ENCODE assay signal across 8 cellular contexts in the genomic region with DNA sequence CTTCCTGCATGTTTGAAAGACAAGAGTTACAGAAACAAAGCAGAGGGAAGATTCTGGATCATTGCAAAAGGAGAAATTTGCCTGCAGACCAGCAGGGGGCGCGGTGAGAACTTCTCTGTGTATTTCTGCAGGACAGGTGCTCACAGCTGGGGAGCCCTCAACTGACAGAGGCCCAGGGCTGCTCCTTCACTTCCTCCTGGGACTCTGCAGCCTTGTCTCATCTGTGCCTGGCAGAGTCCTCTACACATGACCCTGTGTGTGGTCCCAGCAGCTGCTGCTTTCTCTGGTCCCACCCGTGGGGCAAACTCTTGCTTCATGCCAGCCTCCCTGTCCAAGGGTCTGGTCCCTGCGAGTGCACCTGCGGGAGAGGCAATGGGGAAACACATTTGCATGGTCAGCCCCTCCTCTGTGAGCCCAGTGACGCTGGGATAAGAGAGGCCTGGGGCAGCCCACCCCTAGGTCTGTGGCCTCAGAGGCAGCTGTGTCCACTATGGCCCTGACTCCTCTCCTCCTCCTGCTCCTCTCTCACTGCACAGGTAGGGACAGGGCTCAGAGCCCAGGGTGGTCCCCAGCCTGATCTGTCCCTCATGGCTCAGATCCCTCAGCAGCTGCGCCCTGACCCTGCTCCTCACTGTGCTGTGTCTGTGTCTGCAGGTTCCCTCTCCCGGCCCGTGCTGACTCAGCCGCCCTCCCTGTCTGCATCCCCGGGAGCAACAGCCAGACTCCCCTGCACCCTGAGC. TPM values are rescaled to one million over a fixed set of nuclear protein-coding genes. Genes with fewer than 3 reads are reported as not detected.
DNase-seq lines count a peak whose midpoint lies in the region; ATAC-seq lines count a peak whose summit lies in the region.

No MANE protein-coding gene starts in this region.

- H3K27me3 Mint-ChIP-seq in activated CD4-positive, alpha-beta memory T cell treated with anti-CD3 and anti-CD28 coated beads for 36 hours = peaks cover 8% of the 10 kb centered on the region
- H3K27me3 Mint-ChIP-seq in stimulated activated naive CD8-positive, alpha-beta T cell treated with anti-CD3 and anti-CD28 coated beads, Interleukin-15, amount 100 ng/mL, for 72 hours = peaks cover 26% of the 10 kb centered on the region

- intact Hi-C loops in activated CD4-positive, alpha-beta memory T cell treated with anti-CD3 and anti-CD28 coated beads for 36 hours (cut with micrococcal nuclease) = no loop called here
- intact Hi-C loops in head of caudate nucleus (cut with DNase I) = no loop called here

- POLR2A ChIA-PET in activated CD4-positive, alpha-beta memory T cell treated with anti-CD3 and anti-CD28 coated beads for 36 hours (lab: Charles Lee) = no interaction called here

- H3K4me1 Mint-ChIP-seq in activated CD4-positive, alpha-beta memory T cell treated with anti-CD3 and anti-CD28 coated beads for 36 hours (ENCODE audit: low read depth) = peaks cover 3% of the 10 kb centered on the region
- peaks cover 8% of the 10 kb centered on the region for H3K4me1 Mint-ChIP-seq in stimulated activated naive CD8-positive, alpha-beta T cell treated with anti-CD3 and anti-CD28 coated beads, Interleukin-15, amount 100 ng/mL, for 72 hours

- peak; percentile 46 for DNase-seq in Daoy (ENCODE audit: low read depth)
- peak; percentile 80 for DNase-seq in NCI-H146 (lab: John Stamatoyannopoulos, UW)
- DNase-seq in activated CD4-positive, alpha-beta memory T cell treated with anti-CD3 and anti-CD28 coated beads for 36 hours = peak; percentile 79
- DNase-seq in head of caudate nucleus = peak in 23 of 42 donors; percentile 14 to 75 (median 41)
- DNase-seq in stimulated activated naive CD8-positive, alpha-beta T cell treated with anti-CD3 and anti-CD28 coated beads, Interleukin-15, amount 100 ng/mL, for 72 hours = peak in 1 of 2 donors; percentile 32
- DNase-seq in stimulated activated CD4-positive, alpha-beta T cell treated with anti-CD3 and anti-CD28 coated beads, Interleukin-15, amount 100 ng/mL, for 24 hours = no peak

- no peak overlapping the region for H3K27ac Mint-ChIP-seq in activated CD4-positive, alpha-beta memory T cell treated with anti-CD3 and anti-CD28 coated beads for 36 hours
- no peak overlapping the region for H3K27ac Mint-ChIP-seq in stimulated activated naive CD8-positive, alpha-beta T cell treated with anti-CD3 and anti-CD28 coated beads, Interleukin-15, amount 100 ng/mL, for 72 hours

- ATAC-seq in GM21717 (IDR thresholded peaks at IDR 0.05; ENCODE audit: unreplicated experiment) (peak; percentile 48), GM21825 (IDR thresholded peaks at IDR 0.05; ENCODE audit: unreplicated experiment) (no peak)
- ATAC-seq in stimulated activated naive CD8-positive, alpha-beta T cell treated with anti-CD3 and anti-CD28 coated beads, Interleukin-15, amount 100 ng/mL, for 72 hours = peak; percentile 23

- H3K36me3 Mint-ChIP-seq in activated CD4-positive, alpha-beta memory T cell treated with anti-CD3 and anti-CD28 coated beads for 36 hours = no peaks in the 10 kb centered on the region

- H3K9me3 Mint-ChIP-seq in activated CD4-positive, alpha-beta memory T cell treated with anti-CD3 and anti-CD28 coated beads for 36 hours = no peaks in the 10 kb centered on the region
- no peaks in the 10 kb centered on the region for H3K9me3 Mint-ChIP-seq in stimulated activated naive CD8-positive, alpha-beta T cell treated with anti-CD3 and anti-CD28 coated beads, Interleukin-15, amount 100 ng/mL, for 72 hours

- no peak overlapping the region for H3K4me3 Mint-ChIP-seq in activated CD4-positive, alpha-beta memory T cell treated with anti-CD3 and anti-CD28 coated beads for 36 hours
- H3K4me3 Mint-ChIP-seq in stimulated activated naive CD8-positive, alpha-beta T cell treated with anti-CD3 and anti-CD28 coated beads, Interleukin-15, amount 100 ng/mL, for 72 hours = no peak overlapping the region

- CTCF ChIA-PET in activated CD4-positive, alpha-beta memory T cell treated with anti-CD3 and anti-CD28 coated beads for 36 hours (lab: Charles Lee) = interaction anchor here (0.6 to 22.6 kb wide), 16 partner anchors 9 to 173 kb away, joined by 3 to 569 read pairs (median 5); partner anchors contain the start of gene VPREB1

RNA-seq across cellular contexts. Expression of gene VPREB1, which starts 43.2 kb away (rescaled TPM):
- not detected in 2 replicates for total RNA-seq in Daoy (2014; rRNA removed; shearing (Covaris generic))
- total RNA-seq in activated CD4-positive, alpha-beta memory T cell treated with anti-CD3 and anti-CD28 coated beads for 36 hours = not detected
